Comparison of ENCODE assay signal across 1 cellular context in genomic region chr6:34223964-34224940, GRCh38.
A peak's percentile ranks its signal among the peaks of the same experiment; 100 is the strongest.
TF ChIP-seq lines count a peak whose summit lies in the region.

No MANE protein-coding gene starts in this region.

TF ChIP-seq in SK-N-SH, 30 proteins besides CTCF, POLR2A, EP300 and RAD21 (continued from another document):
- TF ChIP-seq MAX (IDR thresholded peaks at IDR 0.05; ENCODE audit: low read depth) (peak; percentile 56; the same call in 1 of the 2 replicates), PBX3 (IDR thresholded peaks at IDR 0.05) (peak; percentile 41), SIN3A (IDR thresholded peaks at IDR 0.05; ENCODE audit: borderline replicate concordance, low read depth, low read length) (peak; percentile 65; the same call in 1 of the 2 replicates), USF1 (IDR thresholded peaks at IDR 0.05; ENCODE audit: borderline replicate concordance, low read depth) (no peak), CHD2 (IDR thresholded peaks at IDR 0.05; ENCODE audit: low read length, partially characterized antibody) (no peak), TEAD4 (IDR thresholded peaks at IDR 0.05; ENCODE audit: borderline replicate concordance, insufficient read depth) (no peak), NFIC (IDR thresholded peaks at IDR 0.05; ENCODE audit: borderline replicate concordance) (peak; percentile 72), RFX5 (IDR thresholded peaks at IDR 0.05; ENCODE audit: low read length) (0 out of 2 replicates have a peak, but pooled peaks have one; percentile 30), GABPA (IDR thresholded peaks at IDR 0.05; ENCODE audit: low read depth) (no peak), TAF1 (IDR thresholded peaks at IDR 0.05; ENCODE audit: borderline replicate concordance, low read depth, low read length) (no peak; the same call in 1 of the 2 replicates), EZH2phosphoT487 (IDR thresholded peaks at IDR 0.05; ENCODE audit: borderline replicate concordance, low read depth) (no peak), FOXM1 (IDR thresholded peaks at IDR 0.05; ENCODE audit: low read depth) (no peak), IRF3 (IDR thresholded peaks at IDR 0.05; ENCODE audit: low read depth, low read length) (no peak), REST (IDR thresholded peaks at IDR 0.05; ENCODE audit: low read depth, low read length) (peak; percentile 66; the same call in 1 of the 2 replicates), RCOR1 (IDR thresholded peaks at IDR 0.05; ENCODE audit: low read length) (no peak), JUND (IDR thresholded peaks at IDR 0.05) (peak; percentile 74; the same call in 1 of the 2 replicates)
